1 cellular context compared by ENCODE assay signal in genomic region chr14:20683896-20684661, GRCh38.
A peak's percentile ranks its signal among the peaks of the same experiment; 100 is the strongest.
TF ChIP-seq lines count a peak whose summit lies in the region.

Gene RNASE4, plus strand, starts transcription at chr14:20684560. Its CDS starts 14,812 bp downstream, at chr14:20699372.

TF ChIP-seq in SK-N-SH, 30 proteins besides CTCF, POLR2A, EP300 and RAD21 (continued from another document):
- TF ChIP-seq PBX3 (IDR thresholded peaks at IDR 0.05) (no peak), MXI1 (IDR thresholded peaks at IDR 0.05; ENCODE audit: low read depth, low read length) (no peak; the same call in 1 of the 2 replicates), TEAD4 (IDR thresholded peaks at IDR 0.05; ENCODE audit: borderline replicate concordance, insufficient read depth) (peak; percentile 83; the same call in 1 of the 2 replicates), FOXJ3 (CRISPR knock-in tag; IDR thresholded peaks at IDR 0.05) (no peak), SIN3A (IDR thresholded peaks at IDR 0.05; ENCODE audit: borderline replicate concordance, low read depth, low read length) (peak; percentile 66; the same call in 1 of the 2 replicates), GATA2 (CRISPR knock-in tag; IDR thresholded peaks at IDR 0.05) (no peak), MAX (IDR thresholded peaks at IDR 0.05; ENCODE audit: low read depth) (peak; percentile 76), YY1 (IDR thresholded peaks at IDR 0.05; ENCODE audit: low read depth) (no peak), TAF1 (IDR thresholded peaks at IDR 0.05; ENCODE audit: borderline replicate concordance, low read depth, low read length) (0 out of 2 replicates have a peak, but pooled peaks have one; percentile 10), POLR2AphosphoS5 (IDR thresholded peaks at IDR 0.05; ENCODE audit: low read depth, low read length) (no peak)
- TF ChIP-seq, protein P1, sequence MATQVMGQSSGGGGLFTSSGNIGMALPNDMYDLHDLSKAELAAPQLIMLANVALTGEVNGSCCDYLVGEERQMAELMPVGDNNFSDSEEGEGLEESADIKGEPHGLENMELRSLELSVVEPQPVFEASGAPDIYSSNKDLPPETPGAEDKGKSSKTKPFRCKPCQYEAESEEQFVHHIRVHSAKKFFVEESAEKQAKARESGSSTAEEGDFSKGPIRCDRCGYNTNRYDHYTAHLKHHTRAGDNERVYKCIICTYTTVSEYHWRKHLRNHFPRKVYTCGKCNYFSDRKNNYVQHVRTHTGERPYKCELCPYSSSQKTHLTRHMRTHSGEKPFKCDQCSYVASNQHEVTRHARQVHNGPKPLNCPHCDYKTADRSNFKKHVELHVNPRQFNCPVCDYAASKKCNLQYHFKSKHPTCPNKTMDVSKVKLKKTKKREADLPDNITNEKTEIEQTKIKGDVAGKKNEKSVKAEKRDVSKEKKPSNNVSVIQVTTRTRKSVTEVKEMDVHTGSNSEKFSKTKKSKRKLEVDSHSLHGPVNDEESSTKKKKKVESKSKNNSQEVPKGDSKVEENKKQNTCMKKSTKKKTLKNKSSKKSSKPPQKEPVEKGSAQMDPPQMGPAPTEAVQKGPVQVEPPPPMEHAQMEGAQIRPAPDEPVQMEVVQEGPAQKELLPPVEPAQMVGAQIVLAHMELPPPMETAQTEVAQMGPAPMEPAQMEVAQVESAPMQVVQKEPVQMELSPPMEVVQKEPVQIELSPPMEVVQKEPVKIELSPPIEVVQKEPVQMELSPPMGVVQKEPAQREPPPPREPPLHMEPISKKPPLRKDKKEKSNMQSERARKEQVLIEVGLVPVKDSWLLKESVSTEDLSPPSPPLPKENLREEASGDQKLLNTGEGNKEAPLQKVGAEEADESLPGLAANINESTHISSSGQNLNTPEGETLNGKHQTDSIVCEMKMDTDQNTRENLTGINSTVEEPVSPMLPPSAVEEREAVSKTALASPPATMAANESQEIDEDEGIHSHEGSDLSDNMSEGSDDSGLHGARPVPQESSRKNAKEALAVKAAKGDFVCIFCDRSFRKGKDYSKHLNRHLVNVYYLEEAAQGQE (IDR thresholded peaks at IDR 0.05; ENCODE audit: low read depth, low read length) = 0 out of 2 replicates have a peak, but pooled peaks have one; percentile 21
- TF ChIP-seq, protein P2, sequence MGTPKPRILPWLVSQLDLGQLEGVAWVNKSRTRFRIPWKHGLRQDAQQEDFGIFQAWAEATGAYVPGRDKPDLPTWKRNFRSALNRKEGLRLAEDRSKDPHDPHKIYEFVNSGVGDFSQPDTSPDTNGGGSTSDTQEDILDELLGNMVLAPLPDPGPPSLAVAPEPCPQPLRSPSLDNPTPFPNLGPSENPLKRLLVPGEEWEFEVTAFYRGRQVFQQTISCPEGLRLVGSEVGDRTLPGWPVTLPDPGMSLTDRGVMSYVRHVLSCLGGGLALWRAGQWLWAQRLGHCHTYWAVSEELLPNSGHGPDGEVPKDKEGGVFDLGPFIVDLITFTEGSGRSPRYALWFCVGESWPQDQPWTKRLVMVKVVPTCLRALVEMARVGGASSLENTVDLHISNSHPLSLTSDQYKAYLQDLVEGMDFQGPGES (IDR thresholded peaks at IDR 0.05; ENCODE audit: low read depth, low read length) = no peak
